Comparison of ENCODE assay signal across 8 cellular contexts in the genomic region with DNA sequence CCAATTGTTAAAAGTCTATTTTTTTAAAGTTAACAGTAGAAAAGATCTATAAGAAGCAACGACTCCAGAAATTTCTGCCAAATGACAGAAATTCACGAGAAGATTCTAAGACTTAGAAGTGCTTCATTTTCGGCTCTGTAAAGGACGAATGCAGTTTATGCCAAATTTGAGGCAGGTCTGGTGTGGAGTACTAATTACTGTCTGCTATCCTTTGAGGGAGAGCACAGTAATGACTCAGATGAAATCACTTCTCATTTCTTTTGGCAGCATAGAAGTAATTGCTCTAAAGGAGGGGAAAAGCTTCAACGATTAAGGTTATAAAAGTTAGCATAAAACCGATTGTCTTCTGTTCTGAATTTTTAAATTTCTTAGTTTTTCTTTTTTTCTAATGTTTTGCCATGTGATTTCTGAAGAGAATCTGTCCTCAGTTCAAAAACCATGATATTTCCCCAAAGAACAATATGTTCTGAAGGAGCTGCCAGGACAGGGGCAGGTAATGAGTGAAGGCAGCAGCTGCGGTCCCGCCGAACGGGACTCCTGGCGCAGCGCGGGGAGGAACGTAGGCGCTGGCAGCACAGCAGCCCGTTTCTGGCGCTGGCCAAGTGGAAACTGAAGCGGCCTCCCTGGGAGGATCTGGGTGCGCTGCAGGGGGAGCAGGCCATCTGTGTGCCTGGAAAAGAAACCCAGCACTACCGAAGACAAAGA. TPM values are rescaled to one million over a fixed set of nuclear protein-coding genes. Genes with fewer than 3 reads are reported as not detected.
DNase-seq lines count a peak whose midpoint lies in the region; ATAC-seq and TF ChIP-seq lines count a peak whose summit lies in the region.

No MANE protein-coding gene starts in this region.

- H3K9ac ChIP-seq in ES-I3 (ENCODE audit: low read depth, low read length) (peak overlapping the region; percentile 40; the same call in 1 of the 2 replicates), OCI-LY3 (ENCODE audit: low read length) (peak overlapping the region; percentile 17; the same call in 1 of the 2 replicates)

- H3K79me2 ChIP-seq in OCI-LY3 (ENCODE audit: low read length), result no peaks in the 10 kb centered on the region

- intact Hi-C loops in esophagus muscularis mucosa (cut with DNase I), result no loop called here

- no peak for TF ChIP-seq EP300 in esophagus muscularis mucosa (IDR thresholded peaks at IDR 0.05)

- TF ChIP-seq CTCF in OCI-LY3 (IDR thresholded peaks at IDR 0.05; ENCODE audit: low read depth, low read length), result no peak
- no peak for TF ChIP-seq CTCF in esophagus muscularis mucosa (IDR thresholded peaks at IDR 0.05)

- H3K27ac ChIP-seq in OCI-LY3 (ENCODE audit: low read length) (no peak overlapping the region), esophagus muscularis mucosa (replicated peaks in 1 of 4) (no peak overlapping the region)

- peak overlapping the region; percentile 86 for H3K4me2 ChIP-seq in OCI-LY3 (ENCODE audit: low read length)

- WGBS in esophagus muscularis mucosa, result 38% methylated on average over 20 of the region's 20 CpGs

- H3K4me1 ChIP-seq in ES-I3 (ENCODE audit: insufficient read depth, low read length) (peaks cover 16% of the 10 kb centered on the region), OCI-LY3 (ENCODE audit: low read length) (peaks cover 9% of the 10 kb centered on the region), esophagus muscularis mucosa (peaks cover 0 to 16% (median 6%) of the 10 kb centered on the region in 4 donors)

- no peaks in the 10 kb centered on the region for H4K20me1 ChIP-seq in OCI-LY3 (ENCODE audit: insufficient read depth, low read length)

- H3K9me3 ChIP-seq in ES-I3 (ENCODE audit: control insufficient read depth, insufficient read depth, low read length) (no peaks in the 10 kb centered on the region), OCI-LY3 (ENCODE audit: insufficient read depth, low read length) (no peaks in the 10 kb centered on the region), esophagus muscularis mucosa (no peaks in the 10 kb centered on the region)

- no peak for TF ChIP-seq POLR2A in esophagus muscularis mucosa (IDR thresholded peaks at IDR 0.05; ENCODE audit: low read depth)

- no peaks in the 10 kb centered on the region for H3K36me3 ChIP-seq in ES-I3 (ENCODE audit: insufficient read depth, low read length)
- H3K36me3 ChIP-seq in OCI-LY3 (replicated peaks; ENCODE audit: low read depth, low read length), result no peaks in the 10 kb centered on the region
- no peaks in the 10 kb centered on the region for H3K36me3 ChIP-seq in esophagus muscularis mucosa

- no peak for ATAC-seq in GM18519 (IDR thresholded peaks at IDR 0.05; ENCODE audit: low FRiP score, unreplicated experiment)

- H3K4me3 ChIP-seq in OCI-LY3 (ENCODE audit: low read length) (peak overlapping the region; percentile 77), esophagus muscularis mucosa (peak overlapping the region; percentile 24 to 41 (median 28))

- DNase-seq in esophagus muscularis mucosa (ENCODE audit: extremely low spot score) (no peak), occipital lobe (lab: John Stamatoyannopoulos, UW) (peak; percentile 68), DMS79 treated with DMSO at 0.1 percent for 48 hours (lab: John Stamatoyannopoulos, UW) (no peak), MV-4-11 (lab: John Stamatoyannopoulos, UW) (no peak)
- DNase-seq in activated CD8-positive, alpha-beta memory T cell treated with anti-CD3 and anti-CD28 coated beads, Interleukin-2, amount 50 U/mL, for 48 hours, result no peak

- H2AFZ ChIP-seq in OCI-LY3 (ENCODE audit: low read depth, low read length), result 0 out of 2 replicates have a peak overlapping the region, but pooled peaks have one; percentile 19

- H3K27me3 ChIP-seq in OCI-LY3 (ENCODE audit: low read depth, low read length) (peaks cover 18% of the 10 kb centered on the region), esophagus muscularis mucosa (peaks cover 0 to 5% (median 0%) of the 10 kb centered on the region in 4 donors)

RNA-seq across cellular contexts. Expression of a gene that starts 11.5 kb away (rescaled TPM):
- total RNA-seq in esophagus muscularis mucosa (not detected), occipital lobe (not detected)

RNA-seq across cellular contexts. Expression of a gene that starts 22.4 kb away (rescaled TPM):
- total RNA-seq in esophagus muscularis mucosa (under 1 TPM in 1 of 4 donors, not detected in 3; 0.23 TPM), occipital lobe (3.4 TPM)
